ENCODE assay signal across 28 cellular contexts in genomic region chr4:33966808-33967207, GRCh38.
"Had no signal": no experiment of that assay in that cellular context is flagged by ENCODE, and none has a peak within 500 bp of the region (broad histone marks: within the 10 kb centered on the region; RNA-seq: fewer than 3 reads in every experiment).

No MANE protein-coding gene starts in this region.

- H3K27ac Mint-ChIP-seq: activated CD4-positive, alpha-beta T cell treated with anti-CD3 and anti-CD28 coated beads for 36 hours; activated CD8-positive, alpha-beta memory T cell treated with anti-CD3 and anti-CD28 coated beads, Interleukin-2, amount 10 ng/mL, durations not matched to agents 7 days and 5 days; activated CD8-positive, alpha-beta T cell treated with anti-CD3 and anti-CD28 coated beads, Interleukin-2, amount 10 ng/mL, durations not matched to agents 7 days and 5 days; activated T-helper 2 cell treated with anti-CD3 and anti-CD28 coated beads, Interferon-gamma antibody, Interleukin-2, Interleukin-4, amounts not matched to agents 10 μg/mL and 5 μg/mL and 100 μg/mL, durations not matched to agents 14 hours and 24 hours and 36 hours; natural killer cell; progenitor cell of endocrine pancreas; stimulated activated effector memory CD8-positive, alpha-beta T cell treated with anti-CD3 and anti-CD28 coated beads, Interleukin-12 subunit alpha, Interleukin-12 subunit beta, amount 100 ng/mL, for 72 hours; T-cell had no signal

- H3K4me3 ChIP-seq: colonic mucosa, heart right ventricle, left lung, lower lobe of right lung, ovary, skin epidermis, stomach, thyroid gland, upper lobe of right lung had no signal

- H3K27me3 Mint-ChIP-seq: activated CD4-positive, alpha-beta T cell treated with anti-CD3 and anti-CD28 coated beads for 36 hours; activated CD8-positive, alpha-beta memory T cell treated with anti-CD3 and anti-CD28 coated beads, Interleukin-2, amount 10 ng/mL, durations not matched to agents 7 days and 5 days; progenitor cell of endocrine pancreas; T-cell had no signal

- H3K36me3 Mint-ChIP-seq: activated CD8-positive, alpha-beta memory T cell treated with anti-CD3 and anti-CD28 coated beads, Interleukin-2, amount 10 ng/mL, durations not matched to agents 7 days and 5 days; activated naive CD4-positive, alpha-beta T cell treated with anti-CD3 and anti-CD28 coated beads, Interleukin-2, amount 50 U/mL, for 72 hours; natural killer cell; stimulated activated effector memory CD8-positive, alpha-beta T cell treated with anti-CD3 and anti-CD28 coated beads, Interleukin-12 subunit alpha, Interleukin-12 subunit beta, amount 100 ng/mL, for 72 hours; T-cell had no signal

- H3K27ac ChIP-seq: colonic mucosa, foreskin keratinocyte, heart right ventricle, left lung, lower lobe of right lung, neutrophil, ovary, skin epidermis, stomach, thyroid gland, upper lobe of right lung had no signal

- ATAC-seq: activated CD4-positive, alpha-beta T cell treated with anti-CD3 and anti-CD28 coated beads for 36 hours; activated CD8-positive, alpha-beta memory T cell treated with anti-CD3 and anti-CD28 coated beads, Interleukin-2, amount 10 ng/mL, durations not matched to agents 7 days and 5 days; activated CD8-positive, alpha-beta T cell treated with anti-CD3 and anti-CD28 coated beads, Interleukin-2, amount 10 ng/mL, durations not matched to agents 7 days and 5 days; activated naive CD4-positive, alpha-beta T cell treated with anti-CD3 and anti-CD28 coated beads, Interleukin-2, amount 50 U/mL, for 72 hours; foreskin keratinocyte; heart right ventricle; left lung; lower lobe of right lung; natural killer cell; sciatic nerve; stimulated activated effector memory CD8-positive, alpha-beta T cell treated with anti-CD3 and anti-CD28 coated beads, Interleukin-12 subunit alpha, Interleukin-12 subunit beta, amount 100 ng/mL, for 72 hours; T-cell; upper lobe of right lung had no signal

- H3K9me3 ChIP-seq: colonic mucosa, neutrophil, ovary, thyroid gland, upper lobe of right lung had no signal

- H3K36me3 ChIP-seq: colonic mucosa, heart right ventricle, left lung, lower lobe of right lung, neutrophil, ovary, stomach, thyroid gland, upper lobe of right lung had no signal

- H3K27me3 ChIP-seq: colonic mucosa, foreskin keratinocyte, heart right ventricle, left lung, neutrophil, ovary, stomach, thyroid gland, upper lobe of right lung had no signal

- H3K4me1 Mint-ChIP-seq: activated CD4-positive, alpha-beta T cell treated with anti-CD3 and anti-CD28 coated beads for 36 hours; activated CD8-positive, alpha-beta memory T cell treated with anti-CD3 and anti-CD28 coated beads, Interleukin-2, amount 10 ng/mL, durations not matched to agents 7 days and 5 days; natural killer cell; stimulated activated effector memory CD8-positive, alpha-beta T cell treated with anti-CD3 and anti-CD28 coated beads, Interleukin-12 subunit alpha, Interleukin-12 subunit beta, amount 100 ng/mL, for 72 hours; T-cell had no signal

- H3K4me3 Mint-ChIP-seq: activated CD4-positive, alpha-beta T cell treated with anti-CD3 and anti-CD28 coated beads for 36 hours; activated CD8-positive, alpha-beta memory T cell treated with anti-CD3 and anti-CD28 coated beads, Interleukin-2, amount 10 ng/mL, durations not matched to agents 7 days and 5 days; activated CD8-positive, alpha-beta T cell treated with anti-CD3 and anti-CD28 coated beads, Interleukin-2, amount 10 ng/mL, durations not matched to agents 7 days and 5 days; natural killer cell; stimulated activated effector memory CD8-positive, alpha-beta T cell treated with anti-CD3 and anti-CD28 coated beads, Interleukin-12 subunit alpha, Interleukin-12 subunit beta, amount 100 ng/mL, for 72 hours; T-cell had no signal

- H3K4me1 ChIP-seq: colonic mucosa, foreskin keratinocyte, heart right ventricle, left lung, lower lobe of right lung, stomach, thyroid gland, upper lobe of right lung had no signal

- DNase-seq: activated CD4-positive, alpha-beta T cell treated with anti-CD3 and anti-CD28 coated beads for 36 hours; activated CD4-positive, CD25-positive, alpha-beta regulatory T cell; activated CD8-positive, alpha-beta memory T cell treated with anti-CD3 and anti-CD28 coated beads, Interleukin-2, amount 10 ng/mL, durations not matched to agents 7 days and 5 days; activated CD8-positive, alpha-beta T cell treated with anti-CD3 and anti-CD28 coated beads, Interleukin-2, amount 10 ng/mL, durations not matched to agents 7 days and 5 days; activated T-cell treated with anti-CD3 and anti-CD28 coated beads, Interleukin-2, amount 50 U/mL, for 48 hours; colonic mucosa; effector CD8-positive, alpha-beta T cell; erythroblast; foreskin keratinocyte; heart right ventricle; left lung; lower lobe of right lung; mesenchymal stem cell; natural killer cell; ovary; stimulated activated CD4-positive, alpha-beta T cell treated with anti-CD3 and anti-CD28 coated beads, Interleukin-12 subunit alpha, Interleukin-12 subunit beta, amount 100 ng/mL, for 4 hours; stimulated activated CD4-positive, alpha-beta T cell treated with anti-CD3 and anti-CD28 coated beads, Interleukin-4, amount 100 ng/mL, for 24 hours; stomach; T-cell; thyroid gland; upper lobe of right lung had no signal
